In the genomic region with DNA sequence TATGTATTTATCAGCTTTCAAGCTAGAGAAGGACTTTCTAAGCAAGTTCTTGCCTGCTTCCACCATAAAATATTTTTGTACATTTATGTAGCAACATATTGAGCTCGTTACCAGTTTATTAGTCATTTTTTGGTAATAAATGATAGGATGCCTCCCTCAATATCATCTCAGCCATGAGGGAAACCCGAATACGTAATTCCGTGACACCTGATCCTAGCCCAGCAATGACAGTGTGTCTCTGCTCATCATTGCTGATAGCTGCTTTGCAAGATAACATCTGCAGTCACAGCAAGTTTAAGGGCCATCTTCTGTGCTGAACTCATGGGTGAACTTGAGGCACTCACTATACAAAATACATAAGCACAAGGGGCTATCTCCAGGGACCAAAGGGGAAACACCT, we compare ENCODE assay signal across 11 cellular contexts.
"Had no signal": no experiment of that assay in that cellular context is flagged by ENCODE, and none has a peak within 500 bp of the region (broad histone marks: within the 10 kb centered on the region; RNA-seq: fewer than 3 reads in every experiment).

No MANE protein-coding gene starts in this region.

- DNase-seq: activated CD4-positive, alpha-beta memory T cell treated with anti-CD3 and anti-CD28 coated beads for 36 hours; activated CD4-positive, alpha-beta T cell treated with anti-CD3 and anti-CD28 coated beads for 36 hours; activated CD8-positive, alpha-beta memory T cell treated with anti-CD3 and anti-CD28 coated beads, Interleukin-2, amount 10 ng/mL, durations not matched to agents 7 days and 5 days; activated naive CD4-positive, alpha-beta T cell treated with anti-CD3 and anti-CD28 coated beads, Interleukin-2, amount 10 ng/mL, durations not matched to agents 7 days and 5 days; activated T-cell treated with anti-CD3 and anti-CD28 coated beads, Interleukin-2, amount 50 U/mL, for 1 hour; hypothalamus; left ventricle myocardium inferior; T-helper 2 cell; thyroid gland had no signal

- H3K27me3 ChIP-seq: thyroid gland had no signal

- H3K4me1 ChIP-seq: left ventricle myocardium inferior had no signal

- H3K4me3 ChIP-seq: left ventricle myocardium inferior, thyroid gland had no signal

- H3K27ac ChIP-seq: epithelial cell of prostate, thyroid gland had no signal

- ATAC-seq: activated CD4-positive, alpha-beta T cell treated with anti-CD3 and anti-CD28 coated beads for 36 hours; activated CD8-positive, alpha-beta memory T cell treated with anti-CD3 and anti-CD28 coated beads, Interleukin-2, amount 10 ng/mL, durations not matched to agents 7 days and 5 days; stimulated activated memory B cell treated with anti-CD40 and anti-IgM and Interleukin-4, amounts not matched to agents 10 μg/mL and 1 μg/mL and 100 μg/mL, for 72 hours had no signal

- H3K36me3 ChIP-seq: thyroid gland had no signal

- H3K9me3 ChIP-seq: left ventricle myocardium inferior, thyroid gland had no signal
